20 cellular contexts compared by ENCODE assay signal in the genomic region with DNA sequence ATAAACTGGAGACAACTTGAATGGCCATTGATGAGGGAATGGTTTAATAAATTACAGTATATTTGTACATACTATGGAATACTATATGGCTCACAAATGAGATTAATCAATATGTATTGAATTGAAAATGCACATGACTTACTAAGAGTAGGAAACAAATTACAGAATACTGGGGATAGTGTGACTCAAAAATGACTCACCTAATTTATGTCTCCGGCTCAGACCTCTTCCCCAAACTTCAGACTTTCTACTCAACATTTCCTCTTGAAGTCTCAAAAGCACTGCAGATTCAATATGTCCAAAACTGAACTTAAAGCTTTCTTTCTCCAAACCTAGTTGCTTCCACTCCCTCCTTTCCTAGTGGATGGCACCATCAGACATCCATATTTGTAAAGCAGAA. TPM values are rescaled to one million over a fixed set of nuclear protein-coding genes. Genes with fewer than 3 reads are reported as not detected.
"Had no signal": no experiment of that assay in that cellular context is flagged by ENCODE, and none has a peak within 500 bp of the region (broad histone marks: within the 10 kb centered on the region; RNA-seq: fewer than 3 reads in every experiment).

No MANE protein-coding gene starts in this region.

- H3K4me1 ChIP-seq: lower lobe of right lung, parathyroid adenoma, tibial artery, uterus had no signal

- H3K4me3 Mint-ChIP-seq: activated naive CD8-positive, alpha-beta T cell treated with anti-CD3 and anti-CD28 coated beads for 36 hours; dendritic cell treated with granulocyte-macrophage colony-stimulating factor and Interleukin-4, amounts not matched to agents 40 ng/mL and 50 ng/mL, for 4 days; immature natural killer cell; neural crest cell; stimulated activated effector memory CD8-positive, alpha-beta T cell treated with anti-CD3 and anti-CD28 coated beads, Interleukin-12 subunit alpha, Interleukin-12 subunit beta, amount 100 ng/mL, for 72 hours had no signal

- H3K27me3 ChIP-seq: tibial artery, uterus had no signal

- DNase-seq: activated CD4-positive, alpha-beta T cell treated with anti-CD3 and anti-CD28 coated beads, Interleukin-2, amount 50 U/mL, for 1 hour; activated CD8-positive, alpha-beta memory T cell treated with anti-CD3 and anti-CD28 coated beads for 24 hours; activated naive CD8-positive, alpha-beta T cell treated with anti-CD3 and anti-CD28 coated beads for 36 hours; amygdala; effector memory CD4-positive, alpha-beta T cell; head of caudate nucleus; immature natural killer cell; lower lobe of right lung; midbrain; retina; stimulated activated CD4-positive, alpha-beta T cell treated with anti-CD3 and anti-CD28 coated beads, Interleukin-12 subunit alpha, Interleukin-12 subunit beta, amount 100 ng/mL, for 4 hours; tibial artery; uterus had no signal

- H3K27ac Mint-ChIP-seq: activated naive CD8-positive, alpha-beta T cell treated with anti-CD3 and anti-CD28 coated beads for 36 hours; dendritic cell treated with granulocyte-macrophage colony-stimulating factor and Interleukin-4, amounts not matched to agents 40 ng/mL and 50 ng/mL, for 4 days; immature natural killer cell; stimulated activated effector memory CD8-positive, alpha-beta T cell treated with anti-CD3 and anti-CD28 coated beads, Interleukin-12 subunit alpha, Interleukin-12 subunit beta, amount 100 ng/mL, for 72 hours had no signal

- H3K36me3 ChIP-seq: lower lobe of right lung, tibial artery, uterus had no signal

- H3K4me3 ChIP-seq: lower lobe of right lung, tibial artery, uterus had no signal

- ATAC-seq: activated CD4-positive, CD25-positive, alpha-beta regulatory T cell treated with anti-CD3 and anti-CD28 coated beads, Interleukin-2, amount 50 U/mL, for 24 hours; lower lobe of right lung; stimulated activated effector memory CD8-positive, alpha-beta T cell treated with anti-CD3 and anti-CD28 coated beads, Interleukin-12 subunit alpha, Interleukin-12 subunit beta, amount 100 ng/mL, for 72 hours had no signal

- H3K9me3 ChIP-seq: lower lobe of right lung, tibial artery, uterus had no signal

- H3K4me1 Mint-ChIP-seq: activated naive CD8-positive, alpha-beta T cell treated with anti-CD3 and anti-CD28 coated beads for 36 hours; immature natural killer cell; neural crest cell; stimulated activated effector memory CD8-positive, alpha-beta T cell treated with anti-CD3 and anti-CD28 coated beads, Interleukin-12 subunit alpha, Interleukin-12 subunit beta, amount 100 ng/mL, for 72 hours had no signal

- H3K27ac ChIP-seq: lower lobe of right lung, parathyroid adenoma, tibial artery, uterus had no signal

- FAIRE-seq: frontal cortex had no signal

- H3K36me3 Mint-ChIP-seq: activated naive CD8-positive, alpha-beta T cell treated with anti-CD3 and anti-CD28 coated beads for 36 hours; immature natural killer cell; stimulated activated effector memory CD8-positive, alpha-beta T cell treated with anti-CD3 and anti-CD28 coated beads, Interleukin-12 subunit alpha, Interleukin-12 subunit beta, amount 100 ng/mL, for 72 hours had no signal

- H3K27me3 Mint-ChIP-seq: activated naive CD8-positive, alpha-beta T cell treated with anti-CD3 and anti-CD28 coated beads for 36 hours; dendritic cell treated with granulocyte-macrophage colony-stimulating factor and Interleukin-4, amounts not matched to agents 40 ng/mL and 50 ng/mL, for 4 days had no signal

RNA-seq across cellular contexts. Expression of gene GRIA3, which starts 28.8 kb away (rescaled TPM):
- total RNA-seq: activated naive CD8-positive, alpha-beta T cell treated with anti-CD3 and anti-CD28 coated beads for 36 hours; myocyte had no signal
- polyA plus RNA-seq: immature natural killer cell had no signal
